8 cellular contexts compared by ENCODE assay signal in genomic region chr4:101790521-101791188, GRCh38. TPM values are rescaled to one million over a fixed set of nuclear protein-coding genes. Genes with fewer than 3 reads are reported as not detected.
DNase-seq lines count a peak whose midpoint lies in the region; ATAC-seq, FAIRE-seq and TF ChIP-seq lines count a peak whose summit lies in the region.

BANK1 (plus strand) TSS chr4:101790730; CDS start chr4:101790881, 151 bp downstream.

- H3K9me3 Mint-ChIP-seq in MCF 10A (ENCODE audit: unreplicated experiment): no peaks in the 10 kb centered on the region
- H3K9me3 Mint-ChIP-seq in activated T-helper 1 cell treated with anti-CD3 and anti-CD28 coated beads, Interleukin-12 subunit alpha, Interleukin-12 subunit beta, Interleukin-2, Interleukin-4 antibody, amounts not matched to agents 30 ng/mL and 10 ng/mL and 1 ng/mL, durations not matched to agents 14 hours and 24 hours and 36 hours: peaks cover 7% of the 10 kb centered on the region
- H3K9me3 Mint-ChIP-seq in natural killer cell: no peaks in the 10 kb centered on the region

- H3K36me3 ChIP-seq in breast epithelium: no peaks in the 10 kb centered on the region

- CTCF ChIA-PET in MCF 10A (lab: Yijun Ruan, JAX): no interaction called here

- ATAC-seq in HG02970 (IDR thresholded peaks at IDR 0.05; ENCODE audit: low FRiP score, unreplicated experiment): peak; percentile 99
- peak; percentile 80 for ATAC-seq in foreskin keratinocyte
- peak; percentile 93 to 98 (median 95) for ATAC-seq in natural killer cell

- POLR2A ChIA-PET in MCF 10A (lab: Yijun Ruan, JAX): no interaction called here

- H3K36me3 Mint-ChIP-seq in MCF 10A (ENCODE audit: insufficient read depth, unreplicated experiment): no peaks in the 10 kb centered on the region
- H3K36me3 Mint-ChIP-seq in activated T-helper 1 cell treated with anti-CD3 and anti-CD28 coated beads, Interleukin-12 subunit alpha, Interleukin-12 subunit beta, Interleukin-2, Interleukin-4 antibody, amounts not matched to agents 30 ng/mL and 10 ng/mL and 1 ng/mL, durations not matched to agents 14 hours and 24 hours and 36 hours (ENCODE audit: low read depth): peaks cover 5% of the 10 kb centered on the region
- H3K36me3 Mint-ChIP-seq in natural killer cell: no peaks in the 10 kb centered on the region

- H3K27ac Mint-ChIP-seq in MCF 10A (ENCODE audit: low read depth, unreplicated experiment): no peak within 1 kb of the TSS
- H3K27ac Mint-ChIP-seq in activated T-helper 1 cell treated with anti-CD3 and anti-CD28 coated beads, Interleukin-12 subunit alpha, Interleukin-12 subunit beta, Interleukin-2, Interleukin-4 antibody, amounts not matched to agents 30 ng/mL and 10 ng/mL and 1 ng/mL, durations not matched to agents 14 hours and 24 hours and 36 hours: no peak within 1 kb of the TSS
- peak within 1 kb of the TSS; percentile 9 to 81 for H3K27ac Mint-ChIP-seq in natural killer cell

- H3K4me3 Mint-ChIP-seq in MCF 10A (ENCODE audit: unreplicated experiment) (no peak within 1 kb of the TSS), natural killer cell (peak within 1 kb of the TSS; percentile 89)
- H3K4me3 Mint-ChIP-seq in activated T-helper 1 cell treated with anti-CD3 and anti-CD28 coated beads, Interleukin-12 subunit alpha, Interleukin-12 subunit beta, Interleukin-2, Interleukin-4 antibody, amounts not matched to agents 30 ng/mL and 10 ng/mL and 1 ng/mL, durations not matched to agents 14 hours and 24 hours and 36 hours: peak within 1 kb of the TSS; percentile 79

- peak within 1 kb of the TSS; percentile 45 to 55 (median 53) for H3K4me3 ChIP-seq in breast epithelium

- TF ChIP-seq POLR2A in breast epithelium (IDR thresholded peaks at IDR 0.05): no peak

- no peaks in the 10 kb centered on the region for H3K4me1 ChIP-seq in breast epithelium
- H3K4me1 ChIP-seq in foreskin keratinocyte: peaks cover 8% of the 10 kb centered on the region

- intact Hi-C loops in breast epithelium (cut with DNase I; ENCODE audit: low total_unique reads): no loop called here
- intact Hi-C loops in MCF 10A (cut with micrococcal nuclease): no loop called here
- intact Hi-C loops in activated T-helper 1 cell treated with anti-CD3 and anti-CD28 coated beads, Interleukin-12 subunit alpha, Interleukin-12 subunit beta, Interleukin-2, Interleukin-4 antibody, amounts not matched to agents 30 ng/mL and 10 ng/mL and 1 ng/mL, durations not matched to agents 14 hours and 24 hours and 36 hours (cut with micrococcal nuclease): no loop called here
- intact Hi-C loops in natural killer cell (cut with micrococcal nuclease): no loop called here

- peaks cover 0 to 5% of the 10 kb centered on the region in 2 donors for H3K9me3 ChIP-seq in breast epithelium

- no peak for DNase-seq in breast epithelium (ENCODE audit: low spot score in 2 of 2)
- DNase-seq in MCF 10A (ENCODE audit: unreplicated experiment): no peak
- DNase-seq in NCI-H2227 (lab: John Stamatoyannopoulos, UW; ENCODE audit: unreplicated experiment): peak; percentile 76
- peak; percentile 33 for DNase-seq in activated T-helper 1 cell treated with anti-CD3 and anti-CD28 coated beads, Interleukin-12 subunit alpha, Interleukin-12 subunit beta, Interleukin-2, Interleukin-4 antibody, amounts not matched to agents 30 ng/mL and 10 ng/mL and 1 ng/mL, durations not matched to agents 14 hours and 24 hours and 36 hours (ENCODE audit: low spot score)
- no peak for DNase-seq in foreskin keratinocyte
- peak; percentile 45 for DNase-seq in natural killer cell
- DNase-seq in urothelium cell line (ENCODE audit: low spot score): peak; percentile 74

- H3K27ac ChIP-seq in breast epithelium (no peak within 1 kb of the TSS), foreskin keratinocyte (no peak within 1 kb of the TSS)

- FAIRE-seq in urothelium cell line (lab: Jason Lieb, UNC): no peak

- no TSS peak for BruUV-seq in MCF 10A (replicated peaks; lab: Mats Ljungman, UMichigan)

- no peak for TF ChIP-seq CTCF in breast epithelium (IDR thresholded peaks at IDR 0.05)
- TF ChIP-seq CTCF in MCF 10A (IDR thresholded peaks at IDR 0.05; ENCODE audit: unreplicated experiment): no peak
- peak; percentile 9 for TF ChIP-seq CTCF in foreskin keratinocyte (conservative IDR thresholded peaks at IDR 0.05)
- no peak for TF ChIP-seq CTCF in natural killer cell (IDR thresholded peaks at IDR 0.05)

- H3K27me3 ChIP-seq in breast epithelium (peaks cover 0 to 3% of the 10 kb centered on the region in 2 donors), foreskin keratinocyte (no peaks in the 10 kb centered on the region)

- no peaks in the 10 kb centered on the region for H3K27me3 Mint-ChIP-seq in MCF 10A (ENCODE audit: insufficient read depth, unreplicated experiment)
- peaks cover 54% of the 10 kb centered on the region for H3K27me3 Mint-ChIP-seq in activated T-helper 1 cell treated with anti-CD3 and anti-CD28 coated beads, Interleukin-12 subunit alpha, Interleukin-12 subunit beta, Interleukin-2, Interleukin-4 antibody, amounts not matched to agents 30 ng/mL and 10 ng/mL and 1 ng/mL, durations not matched to agents 14 hours and 24 hours and 36 hours (ENCODE audit: insufficient read depth)
- H3K27me3 Mint-ChIP-seq in natural killer cell (ENCODE audit: low read depth in 2 of 2): peaks cover 4 to 7% of the 10 kb centered on the region in 2 donors

- H3K4me1 Mint-ChIP-seq in MCF 10A (ENCODE audit: insufficient read depth, unreplicated experiment) (peaks cover 6% of the 10 kb centered on the region), natural killer cell (peaks cover 13 to 14% of the 10 kb centered on the region in 2 donors)
- peaks cover 17% of the 10 kb centered on the region for H3K4me1 Mint-ChIP-seq in activated T-helper 1 cell treated with anti-CD3 and anti-CD28 coated beads, Interleukin-12 subunit alpha, Interleukin-12 subunit beta, Interleukin-2, Interleukin-4 antibody, amounts not matched to agents 30 ng/mL and 10 ng/mL and 1 ng/mL, durations not matched to agents 14 hours and 24 hours and 36 hours (ENCODE audit: low read depth)

RNA-seq across cellular contexts. Expression of gene BANK1, which starts in this region (rescaled TPM):
- 10 to 100 TPM in 1 of 3 donors, 1 to 10 TPM in 1, under 1 TPM in 1; 0.98 to 13.3 (median 2.0) TPM for total RNA-seq in breast epithelium
- total RNA-seq in MCF 10A (2022): not detected in 2 replicates
- not detected in 2 replicates for total RNA-seq in activated T-helper 1 cell treated with anti-CD3 and anti-CD28 coated beads, Interleukin-12 subunit alpha, Interleukin-12 subunit beta, Interleukin-2, Interleukin-4 antibody, amounts not matched to agents 30 ng/mL and 10 ng/mL and 1 ng/mL, durations not matched to agents 14 hours and 24 hours and 36 hours
- 0.20 and 0.25 TPM in 2 replicates for total RNA-seq in foreskin keratinocyte
- 0.11 and 0.12 TPM in 2 replicates for polyA plus RNA-seq in foreskin keratinocyte
- total RNA-seq in natural killer cell: 1 to 10 TPM; 2.1 to 3.0 (median 2.4) TPM

Comparison
In these comparisons a context has a peak if more than half of its experiments do, and no peak if none do; other contexts are left out.
1. Peak in DNase-seq in activated T-helper 1 cell treated with anti-CD3 and anti-CD28 coated beads, Interleukin-12 subunit alpha, Interleukin-12 subunit beta, Interleukin-2, Interleukin-4 antibody, amounts not matched to agents 30 ng/mL and 10 ng/mL and 1 ng/mL, durations not matched to agents 14 hours and 24 hours and 36 hours; RNA of the gene not detected or under 1 TPM.
2. Peak in ATAC-seq in foreskin keratinocyte; RNA of the gene not detected or under 1 TPM.
3. DNase-seq: peak in NCI-H2227 (single experiment), natural killer cell (single experiment) and urothelium cell line (single experiment); none in breast epithelium (0 of 2), MCF 10A (single experiment) and foreskin keratinocyte (0 of 2).
4. H3K27ac Mint-ChIP-seq: peak in natural killer cell (2 of 2); none in MCF 10A (single experiment) and activated T-helper 1 cell treated with anti-CD3 and anti-CD28 coated beads, Interleukin-12 subunit alpha, Interleukin-12 subunit beta, Interleukin-2, Interleukin-4 antibody, amounts not matched to agents 30 ng/mL and 10 ng/mL and 1 ng/mL, durations not matched to agents 14 hours and 24 hours and 36 hours (single experiment).
5. Peak in every context shown above with its lines, with median percentiles within 50 percentile points of each other: ATAC-seq.